Comparison of ENCODE assay signal across 8 cellular contexts in genomic region chr10:43417950-43418768, GRCh38. TPM values are rescaled to one million over a fixed set of nuclear protein-coding genes. Genes with fewer than 3 reads are reported as not detected.
DNase-seq lines count a peak whose midpoint lies in the region; ATAC-seq and TF ChIP-seq lines count a peak whose summit lies in the region.

No MANE protein-coding gene starts in this region.

- intact Hi-C loops in posterior cingulate gyrus (cut with DNase I), result no loop called here

- DNase-seq in activated effector memory CD4-positive, alpha-beta T cell treated with anti-CD3 and anti-CD28 coated beads, Interleukin-2, amount 50 U/mL, for 16 hours, result peak; percentile 78
- DNase-seq in activated effector memory CD4-positive, alpha-beta T cell treated with Interleukin-2 at 50 U/mL for 16 hours, result no peak
- DNase-seq in NOMO-1 treated with dmso at 0.1 percent for 144 hours (lab: John Stamatoyannopoulos, UW; ENCODE audit: unreplicated experiment) (peak; percentile 98), chondrocyte (ENCODE audit: low spot score) (no peak), posterior cingulate gyrus (no peak)
- peak; percentile 50 for DNase-seq in central memory CD4-positive, alpha-beta T cell

- no peaks in the 10 kb centered on the region for H3K36me3 Mint-ChIP-seq in chondrocyte (ENCODE audit: low read depth)

- H3K27ac ChIP-seq in thymus (ENCODE audit: low read depth), result peak overlapping the region; percentile 74

- no peak overlapping the region for H3K4me3 ChIP-seq in thymus (ENCODE audit: low read length)

- no peak overlapping the region for H3K4me3 Mint-ChIP-seq in chondrocyte (ENCODE audit: unreplicated experiment)

- ATAC-seq in GM18511 (IDR thresholded peaks at IDR 0.05; ENCODE audit: unreplicated experiment), result no peak

- H3K27ac Mint-ChIP-seq in chondrocyte (ENCODE audit: unreplicated experiment), result no peak overlapping the region

- H3K27me3 ChIP-seq in thymus (ENCODE audit: control insufficient read depth, insufficient read depth), result no peaks in the 10 kb centered on the region

- peaks cover 16% of the 10 kb centered on the region for H3K4me1 Mint-ChIP-seq in chondrocyte (ENCODE audit: low read depth)

- WGBS in thymus, result 52% methylated on average over 14 of the region's 14 CpGs

- no peaks in the 10 kb centered on the region for H3K27me3 Mint-ChIP-seq in chondrocyte (ENCODE audit: low read depth)

- no peak for TF ChIP-seq CTCF in chondrocyte (IDR thresholded peaks at IDR 0.05)

- H3K9me3 ChIP-seq in thymus (ENCODE audit: control insufficient read depth), result no peaks in the 10 kb centered on the region

- H3K36me3 ChIP-seq in thymus (ENCODE audit: control insufficient read depth, insufficient read depth), result no peaks in the 10 kb centered on the region

- no peaks in the 10 kb centered on the region for H3K9me3 Mint-ChIP-seq in chondrocyte (ENCODE audit: low read depth)

- H3K4me1 ChIP-seq in thymus (ENCODE audit: control insufficient read depth, insufficient read depth, low read length), result peaks cover 16% of the 10 kb centered on the region

RNA-seq across cellular contexts. Expression of gene HNRNPF, which starts 9.2 kb away (rescaled TPM):
- polyA plus RNA-seq in thymus, result 136 TPM
- 122 to 126 TPM (median 123 TPM) in 3 replicates for total RNA-seq in chondrocyte

RNA-seq across cellular contexts. Expression of gene ZNF487, which starts 18.8 kb away (rescaled TPM):
- polyA plus RNA-seq in thymus, result 11.6 TPM
- total RNA-seq in chondrocyte, result 2.1 to 2.7 TPM (median 2.6 TPM) in 3 replicates

RNA-seq across cellular contexts. Expression of gene FXYD4, which starts 46.7 kb away (rescaled TPM):
- polyA plus RNA-seq in thymus, result 0.59 TPM
- total RNA-seq in chondrocyte, result not detected in 3 replicates

Comparison
In these comparisons a context has a peak if more than half of its experiments do, and no peak if none do; other contexts are left out.
1. DNase-seq: peak in activated effector memory CD4-positive, alpha-beta T cell treated with anti-CD3 and anti-CD28 coated beads, Interleukin-2, amount 50 U/mL, for 16 hours (single experiment), NOMO-1 treated with dmso at 0.1 percent for 144 hours (single experiment) and central memory CD4-positive, alpha-beta T cell (single experiment); none in activated effector memory CD4-positive, alpha-beta T cell treated with Interleukin-2 at 50 U/mL for 16 hours (single experiment), chondrocyte (single experiment) and posterior cingulate gyrus (0 of 10).